In the genomic region with DNA sequence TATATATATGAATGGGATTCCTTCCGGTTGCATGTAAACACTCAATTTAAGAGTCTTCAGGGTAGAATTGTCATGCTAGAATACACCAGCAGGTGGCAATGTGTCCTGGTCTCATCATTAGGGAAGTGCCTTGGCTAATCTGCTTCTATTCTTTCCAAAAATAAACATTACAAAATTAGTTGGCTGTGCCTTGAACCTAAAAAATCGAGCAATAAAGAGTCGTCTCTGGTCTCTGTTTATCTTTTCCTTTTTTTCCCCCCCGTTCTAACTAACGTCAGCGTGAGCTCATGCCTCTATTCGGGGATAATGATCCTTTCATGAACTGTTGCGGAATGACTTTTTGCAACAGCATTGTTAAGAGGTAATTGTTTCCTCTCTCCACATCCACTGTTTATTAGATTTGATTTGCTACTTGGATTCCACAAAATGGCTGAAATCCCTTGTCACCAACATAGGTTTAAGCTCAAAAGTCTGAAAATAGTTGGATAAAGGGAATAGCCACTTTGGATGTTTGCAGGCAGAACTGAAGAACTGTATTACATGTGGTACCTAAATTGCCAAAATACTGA, we compare ENCODE assay signal across 8 cellular contexts. TPM values are rescaled to one million over a fixed set of nuclear protein-coding genes. Genes with fewer than 3 reads are reported as not detected.
A peak's percentile ranks its signal among the peaks of the same experiment; 100 is the strongest.
DNase-seq lines count a peak whose midpoint lies in the region; ATAC-seq and TF ChIP-seq lines count a peak whose summit lies in the region.

No MANE protein-coding gene starts in this region.

- CTCF ChIA-PET in activated CD8-positive, alpha-beta T cell treated with anti-CD3 and anti-CD28 coated beads, Interleukin-2, amount 10 ng/mL, durations not matched to agents 7 days and 5 days (lab: Charles Lee), result interaction anchor here (0.7 to 1.9 kb wide), 23 partner anchors 9 to 350 kb away, joined by 3 to 8 read pairs (median 3); partner anchors contain the start of genes GRIK4 and TLCD5

- H3K4me3 ChIP-seq in muscle layer of colon (ENCODE audit: low read depth in 1 of 2, low read length in 2 of 2) (peak overlapping the region; percentile 2 to 75), stomach smooth muscle (ENCODE audit: low read length in 2 of 2) (peak overlapping the region; percentile 72 to 90)

- H3K27ac ChIP-seq in muscle layer of colon (ENCODE audit: low read depth, low read length) (peak overlapping the region; percentile 89), stomach smooth muscle (ENCODE audit: low read length) (peak overlapping the region; percentile 84)

- no peaks in the 10 kb centered on the region for H3K9me3 Mint-ChIP-seq in activated CD8-positive, alpha-beta T cell treated with anti-CD3 and anti-CD28 coated beads, Interleukin-2, amount 10 ng/mL, durations not matched to agents 7 days and 5 days (ENCODE audit: insufficient read depth)

- H3K27me3 ChIP-seq in muscle layer of colon (ENCODE audit: control insufficient read depth in 1 of 2, insufficient read depth in 2 of 2, low read length in 2 of 2) (no peaks in the 10 kb centered on the region), stomach smooth muscle (ENCODE audit: control insufficient read depth in 1 of 2, insufficient read depth in 2 of 2, low read length in 2 of 2) (no peaks in the 10 kb centered on the region)

- POLR2A ChIA-PET in activated CD8-positive, alpha-beta T cell treated with anti-CD3 and anti-CD28 coated beads, Interleukin-2, amount 10 ng/mL, durations not matched to agents 7 days and 5 days (lab: Charles Lee), result no interaction called here

- no peak for ATAC-seq in activated CD8-positive, alpha-beta T cell treated with anti-CD3 and anti-CD28 coated beads, Interleukin-2, amount 10 ng/mL, durations not matched to agents 7 days and 5 days
- ATAC-seq in HG03354 (IDR thresholded peaks at IDR 0.05; ENCODE audit: poor library complexity, severe bottlenecking, unreplicated experiment), result no peak

- peak overlapping the region; percentile 39 for H3K9ac ChIP-seq in muscle layer of colon (ENCODE audit: low read length)
- H3K9ac ChIP-seq in stomach smooth muscle (ENCODE audit: low read length in 2 of 2), result peak overlapping the region; percentile 80 to 87

- peaks cover 28% of the 10 kb centered on the region for H3K4me1 Mint-ChIP-seq in activated CD8-positive, alpha-beta T cell treated with anti-CD3 and anti-CD28 coated beads, Interleukin-2, amount 10 ng/mL, durations not matched to agents 7 days and 5 days (ENCODE audit: low read depth)

- H3K27ac Mint-ChIP-seq in activated CD8-positive, alpha-beta T cell treated with anti-CD3 and anti-CD28 coated beads, Interleukin-2, amount 10 ng/mL, durations not matched to agents 7 days and 5 days, result no peak overlapping the region

- no peak for TF ChIP-seq POLR2A in erythroblast (IDR thresholded peaks at IDR 0.05; ENCODE audit: low read length)

- peaks cover 49% of the 10 kb centered on the region for H3K27me3 Mint-ChIP-seq in activated CD8-positive, alpha-beta T cell treated with anti-CD3 and anti-CD28 coated beads, Interleukin-2, amount 10 ng/mL, durations not matched to agents 7 days and 5 days (ENCODE audit: low read depth)

- H3K4me3 Mint-ChIP-seq in activated CD8-positive, alpha-beta T cell treated with anti-CD3 and anti-CD28 coated beads, Interleukin-2, amount 10 ng/mL, durations not matched to agents 7 days and 5 days, result peak overlapping the region; percentile 55

- peaks cover 10% of the 10 kb centered on the region for H3K4me1 ChIP-seq in muscle layer of colon (ENCODE audit: insufficient read depth, low read length)
- peaks cover 10% of the 10 kb centered on the region for H3K4me1 ChIP-seq in stomach smooth muscle (ENCODE audit: control insufficient read depth, insufficient read depth, low read length)

- peaks cover 2% of the 10 kb centered on the region for H3K36me3 Mint-ChIP-seq in activated CD8-positive, alpha-beta T cell treated with anti-CD3 and anti-CD28 coated beads, Interleukin-2, amount 10 ng/mL, durations not matched to agents 7 days and 5 days (ENCODE audit: low read depth)

- H3K36me3 ChIP-seq in muscle layer of colon (ENCODE audit: insufficient read depth, low read length) (peaks cover 8% of the 10 kb centered on the region), stomach smooth muscle (ENCODE audit: control insufficient read depth in 2 of 2, insufficient read depth in 2 of 2, low read length in 2 of 2) (peaks cover 5 to 16% of the 10 kb centered on the region in 2 donors)

- H3K9me3 ChIP-seq in muscle layer of colon (ENCODE audit: low read length) (no peaks in the 10 kb centered on the region), stomach smooth muscle (ENCODE audit: control insufficient read depth in 2 of 2, low read length in 2 of 2) (no peaks in the 10 kb centered on the region)

- DNase-seq in DMS 273 (lab: John Stamatoyannopoulos, UW; ENCODE audit: unreplicated experiment) (peak; percentile 78), HT1080 (ENCODE audit: low read depth) (peak; percentile 72), NCI-H82 treated with DMSO at 0.1 percent for 48 hours (lab: John Stamatoyannopoulos, UW; ENCODE audit: unreplicated experiment) (peak; percentile 53), erythroblast (lab: John Stamatoyannopoulos, UW) (peak; percentile 81 to 89)
- DNase-seq in activated CD8-positive, alpha-beta T cell treated with anti-CD3 and anti-CD28 coated beads, Interleukin-2, amount 10 ng/mL, durations not matched to agents 7 days and 5 days, result peak; percentile 79

RNA-seq across cellular contexts. Expression of gene ARHGEF12, which starts 1.2 kb away (rescaled TPM):
- total RNA-seq in HT1080 (2014; rRNA removed; shearing (Covaris generic)), result 29.1 and 38.3 TPM in 2 replicates
- 18.9 and 27.0 TPM in 2 replicates for polyA plus RNA-seq in HT1080 (2015; cell fraction: cytosol; rRNA removed)
- 24.9 and 26.2 TPM in 2 replicates for polyA plus RNA-seq in HT1080 (2015; cell fraction: nucleus; rRNA removed)
- total RNA-seq in activated CD8-positive, alpha-beta T cell treated with anti-CD3 and anti-CD28 coated beads, Interleukin-2, amount 10 ng/mL, durations not matched to agents 7 days and 5 days, result 10 to 100 TPM in 1 of 2 experiments, 1 to 10 TPM in 1; 9.6 to 10.0 TPM

RNA-seq across cellular contexts. Expression of gene TLCD5, which starts 9.9 kb away (rescaled TPM):
- 7.7 and 8.6 TPM in 2 replicates for total RNA-seq in HT1080 (2014; rRNA removed; shearing (Covaris generic))
- polyA plus RNA-seq in HT1080 (2015; cell fraction: cytosol; rRNA removed), result 8.7 and 9.0 TPM in 2 replicates
- polyA plus RNA-seq in HT1080 (2015; cell fraction: nucleus; rRNA removed), result 24.6 and 24.8 TPM in 2 replicates
- total RNA-seq in activated CD8-positive, alpha-beta T cell treated with anti-CD3 and anti-CD28 coated beads, Interleukin-2, amount 10 ng/mL, durations not matched to agents 7 days and 5 days, result under 1 TPM; 0.08 TPM
